1 cellular context compared by ENCODE assay signal in genomic region chr5:176427971-176428370, GRCh38.
TF ChIP-seq lines count a peak whose summit lies in the region.

No MANE protein-coding gene starts in this region.

TF ChIP-seq in K562, 482 proteins besides CTCF, POLR2A, EP300 and RAD21:
- TF ChIP-seq NBN (IDR thresholded peaks at IDR 0.05; ENCODE audit: low read depth) (no peak), SMAD2 (IDR thresholded peaks at IDR 0.05; ENCODE audit: low read depth, low read length) (no peak), TAF15 (IDR thresholded peaks at IDR 0.05; ENCODE audit: low read depth, low read length) (no peak), CBFB (CRISPR knock-in tag; IDR thresholded peaks at IDR 0.05) (no peak), ZKSCAN3 (CRISPR knock-in tag; IDR thresholded peaks at IDR 0.05) (no peak), PKNOX1 (IDR thresholded peaks at IDR 0.05) (peak; percentile 24; the same call in 1 of the 2 replicates), HNRNPK (IDR thresholded peaks at IDR 0.05; ENCODE audit: low read depth, low read length, poor library complexity, severe bottlenecking) (no peak), VEZF1 (CRISPR knock-in tag; IDR thresholded peaks at IDR 0.05) (peak; percentile 34; the same call in 1 of the 2 replicates), ELF1 (tag; IDR thresholded peaks at IDR 0.05) (peak; percentile 40; the same call in 1 of the 2 replicates)
TF ChIP-seq in K562: peak in this region for 3.
